14 cellular contexts compared by ENCODE assay signal in genomic region chr4:3375688-3376087, GRCh38.
DNase-seq lines count a peak whose midpoint lies in the region; ATAC-seq and TF ChIP-seq lines count a peak whose summit lies in the region.
"Had no signal": no experiment of that assay in that cellular context is flagged by ENCODE, and none has a peak within 500 bp of the region (broad histone marks: within the 10 kb centered on the region; RNA-seq: fewer than 3 reads in every experiment).

No MANE protein-coding gene starts in this region.

- DNase-seq in AG04450 (ENCODE audit: low read depth, low spot score) (peak; percentile 43), HFF-Myc (ENCODE audit: extremely low read depth, low read depth) (peak; percentile 39), RWPE1 (ENCODE audit: low spot score) (peak; percentile 45), fibroblast of the aortic adventitia (ENCODE audit: low read depth) (peak; percentile 42), mesothelial cell of epicardium (ENCODE audit: low spot score in 2 of 2, unreplicated experiment in 2 of 2) (no peak), esophagus squamous epithelium (lab: John Stamatoyannopoulos, UW) (no peak)
- no peak for DNase-seq in activated CD4-positive, alpha-beta T cell treated with anti-CD3 and anti-CD28 coated beads, Interleukin-2, amount 50 U/mL, for 1 hour
- DNase-seq: anterior cingulate cortex; CD4-positive, CD25-positive, alpha-beta regulatory T cell; glutamatergic neuron; NCI-H774; right lobe of liver had no signal

- no peak for TF ChIP-seq CTCF in AG04450 (IDR thresholded peaks at IDR 0.05; ENCODE audit: low read depth, low read length)
- TF ChIP-seq CTCF in HFF-Myc (IDR thresholded peaks at IDR 0.05; ENCODE audit: low read depth, low read length, missing control alignments), result no peak
- no peak for TF ChIP-seq CTCF in RWPE1 (conservative IDR thresholded peaks at IDR 0.05; ENCODE audit: low read depth)
- no peak for TF ChIP-seq CTCF in fibroblast of the aortic adventitia (IDR thresholded peaks at IDR 0.05; ENCODE audit: insufficient read depth, low read length)
- TF ChIP-seq CTCF in mesothelial cell of epicardium (IDR thresholded peaks at IDR 0.05; ENCODE audit: unreplicated experiment), result no peak
- no peak for TF ChIP-seq CTCF in esophagus squamous epithelium (IDR thresholded peaks at IDR 0.05)

- H3K27ac ChIP-seq in AG04450 (ENCODE audit: low read depth, low read length), result no peak overlapping the region
- peak overlapping the region; percentile 5; the same call in 1 of the 2 replicates for H3K27ac ChIP-seq in RWPE1
- H3K27ac ChIP-seq in esophagus squamous epithelium, result no peak overlapping the region
- H3K27ac ChIP-seq: right lobe of liver had no signal

- no peak overlapping the region for H3K4me3 Mint-ChIP-seq in mesothelial cell of epicardium
- H3K4me3 Mint-ChIP-seq: CD4-positive, CD25-positive, alpha-beta regulatory T cell; T-helper 1 cell treated with Interleukin-12 subunit alpha and Interleukin-12 subunit beta and Interleukin-4 antibody, amounts not matched to agents 30 μg/mL and 1 μg/mL, for 36 hours had no signal

- H3K9me3 Mint-ChIP-seq in mesothelial cell of epicardium, result peaks cover 24% of the 10 kb centered on the region

- CTCF ChIA-PET in AG04450 (lab: Charles Lee) (interaction anchor here (0.9 to 1.8 kb wide), 2 partner anchors 25 to 105 kb away, joined by 3 to 7 read pairs; no protein-coding TSS in a partner anchor), RWPE1 (lab: Yijun Ruan, JAX) (no interaction called here)

- peaks cover 12% of the 10 kb centered on the region for H3K9me3 ChIP-seq in AG04450 (ENCODE audit: control insufficient read depth, insufficient read depth, low read length)
- peaks cover 0 to 8% (median 0%) of the 10 kb centered on the region in 3 donors for H3K9me3 ChIP-seq in esophagus squamous epithelium
- H3K9me3 ChIP-seq: right lobe of liver had no signal

- no peak for ATAC-seq in GM19395 (IDR thresholded peaks at IDR 0.05; ENCODE audit: unreplicated experiment)
- ATAC-seq: right lobe of liver had no signal

- TF ChIP-seq POLR2A in esophagus squamous epithelium (IDR thresholded peaks at IDR 0.05), result no peak

- 17 to 44% methylated on average over 2 to 6 of the region's 7 CpGs for WGBS in esophagus squamous epithelium, 2 donors

- no peak overlapping the region for H3K27ac Mint-ChIP-seq in mesothelial cell of epicardium
- H3K27ac Mint-ChIP-seq: CD4-positive, CD25-positive, alpha-beta regulatory T cell; T-helper 1 cell treated with Interleukin-12 subunit alpha and Interleukin-12 subunit beta and Interleukin-4 antibody, amounts not matched to agents 30 μg/mL and 1 μg/mL, for 36 hours had no signal

- H3K4me1 Mint-ChIP-seq in mesothelial cell of epicardium, result peaks cover 19% of the 10 kb centered on the region

- H3K27me3 ChIP-seq in AG04450 (ENCODE audit: control insufficient read depth, insufficient read depth, low read length) (no peaks in the 10 kb centered on the region), esophagus squamous epithelium (no peaks in the 10 kb centered on the region)
- H3K27me3 ChIP-seq: right lobe of liver had no signal

- POLR2A ChIA-PET in AG04450 (lab: Yijun Ruan, JAX) (interaction anchor here (1.4 to 1.7 kb wide), 2 partner anchors 14 to 30 kb away, joined by 6 to 9 read pairs; no protein-coding TSS in a partner anchor), RWPE1 (lab: Yijun Ruan, JAX; ENCODE audit: low non-redundant PET) (no interaction called here)

- no peaks in the 10 kb centered on the region for H3K27me3 Mint-ChIP-seq in mesothelial cell of epicardium (ENCODE audit: low read depth)
- H3K27me3 Mint-ChIP-seq: CD4-positive, CD25-positive, alpha-beta regulatory T cell had no signal

- peaks cover 0 to 13% (median 0%) of the 10 kb centered on the region in 3 donors for H3K36me3 ChIP-seq in esophagus squamous epithelium
- H3K36me3 ChIP-seq: right lobe of liver had no signal

- H3K36me3 Mint-ChIP-seq in mesothelial cell of epicardium, result peaks cover 28% of the 10 kb centered on the region

- no peak overlapping the region for H3K4me3 ChIP-seq in AG04450 (ENCODE audit: low read depth, low read length)
- no peak overlapping the region for H3K4me3 ChIP-seq in HFF-Myc (replicated peaks; ENCODE audit: low read depth, low read length)
- no peak overlapping the region for H3K4me3 ChIP-seq in fibroblast of the aortic adventitia (ENCODE audit: low read depth, low read length)
- no peak overlapping the region for H3K4me3 ChIP-seq in esophagus squamous epithelium
- H3K4me3 ChIP-seq: right lobe of liver had no signal

- intact Hi-C loops in esophagus squamous epithelium (cut with DNase I), result no loop called here

- peaks cover 0 to 18% (median 0%) of the 10 kb centered on the region in 3 donors for H3K4me1 ChIP-seq in esophagus squamous epithelium
- H3K4me1 ChIP-seq: right lobe of liver had no signal

Comparison
In these comparisons a context has a peak if more than half of its experiments do, and no peak if none do; other contexts are left out.
1. DNase-seq: peak in AG04450 (single experiment), HFF-Myc (single experiment), RWPE1 (single experiment) and fibroblast of the aortic adventitia (single experiment); none in mesothelial cell of epicardium (0 of 2), activated CD4-positive, alpha-beta T cell treated with anti-CD3 and anti-CD28 coated beads, Interleukin-2, amount 50 U/mL, for 1 hour (single experiment) and esophagus squamous epithelium (single experiment).